ENCODE assay signal across 1 cellular context in the genomic region with DNA sequence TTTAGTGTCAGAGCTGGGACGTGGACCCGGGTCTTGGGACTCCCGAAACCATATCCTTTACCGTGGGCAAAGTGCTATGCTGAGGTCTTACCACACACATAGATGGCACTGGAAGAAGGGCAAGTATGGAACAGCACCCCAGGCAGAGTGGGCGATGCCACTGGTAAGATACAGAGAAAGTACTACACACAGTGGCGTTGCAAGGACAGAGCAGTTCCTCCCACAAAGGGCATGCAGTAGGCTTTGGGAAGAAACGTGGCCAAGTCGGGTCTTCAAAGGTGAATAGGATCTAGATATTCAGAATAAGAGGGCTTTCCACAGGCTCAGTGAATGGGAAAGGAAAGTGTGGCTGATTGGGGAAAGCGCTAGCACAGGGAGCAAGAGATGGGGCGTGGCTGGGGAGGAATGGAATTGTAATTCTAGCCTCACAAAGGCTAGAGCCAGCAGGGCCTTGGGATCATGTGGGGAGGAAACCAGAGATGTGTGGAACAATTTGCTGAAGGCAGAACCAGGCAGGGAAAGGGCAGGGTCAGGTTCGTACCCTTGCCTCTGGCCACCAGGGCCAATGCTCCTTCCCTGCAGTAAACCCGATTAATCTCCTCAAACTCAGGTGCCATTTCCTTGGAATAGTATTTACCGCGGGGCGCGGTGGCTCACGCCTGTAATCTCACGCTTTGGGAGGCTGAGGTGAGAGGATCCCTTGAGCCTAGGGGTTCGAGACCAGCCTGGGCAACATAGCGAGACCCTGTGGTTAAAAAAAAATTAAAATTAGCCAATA.
TF ChIP-seq lines count a peak whose summit lies in the region.

No MANE protein-coding gene starts in this region.

TF ChIP-seq in K562, 482 proteins besides CTCF, POLR2A, EP300 and RAD21 (continues in another document):
- TF ChIP-seq, protein P1, sequence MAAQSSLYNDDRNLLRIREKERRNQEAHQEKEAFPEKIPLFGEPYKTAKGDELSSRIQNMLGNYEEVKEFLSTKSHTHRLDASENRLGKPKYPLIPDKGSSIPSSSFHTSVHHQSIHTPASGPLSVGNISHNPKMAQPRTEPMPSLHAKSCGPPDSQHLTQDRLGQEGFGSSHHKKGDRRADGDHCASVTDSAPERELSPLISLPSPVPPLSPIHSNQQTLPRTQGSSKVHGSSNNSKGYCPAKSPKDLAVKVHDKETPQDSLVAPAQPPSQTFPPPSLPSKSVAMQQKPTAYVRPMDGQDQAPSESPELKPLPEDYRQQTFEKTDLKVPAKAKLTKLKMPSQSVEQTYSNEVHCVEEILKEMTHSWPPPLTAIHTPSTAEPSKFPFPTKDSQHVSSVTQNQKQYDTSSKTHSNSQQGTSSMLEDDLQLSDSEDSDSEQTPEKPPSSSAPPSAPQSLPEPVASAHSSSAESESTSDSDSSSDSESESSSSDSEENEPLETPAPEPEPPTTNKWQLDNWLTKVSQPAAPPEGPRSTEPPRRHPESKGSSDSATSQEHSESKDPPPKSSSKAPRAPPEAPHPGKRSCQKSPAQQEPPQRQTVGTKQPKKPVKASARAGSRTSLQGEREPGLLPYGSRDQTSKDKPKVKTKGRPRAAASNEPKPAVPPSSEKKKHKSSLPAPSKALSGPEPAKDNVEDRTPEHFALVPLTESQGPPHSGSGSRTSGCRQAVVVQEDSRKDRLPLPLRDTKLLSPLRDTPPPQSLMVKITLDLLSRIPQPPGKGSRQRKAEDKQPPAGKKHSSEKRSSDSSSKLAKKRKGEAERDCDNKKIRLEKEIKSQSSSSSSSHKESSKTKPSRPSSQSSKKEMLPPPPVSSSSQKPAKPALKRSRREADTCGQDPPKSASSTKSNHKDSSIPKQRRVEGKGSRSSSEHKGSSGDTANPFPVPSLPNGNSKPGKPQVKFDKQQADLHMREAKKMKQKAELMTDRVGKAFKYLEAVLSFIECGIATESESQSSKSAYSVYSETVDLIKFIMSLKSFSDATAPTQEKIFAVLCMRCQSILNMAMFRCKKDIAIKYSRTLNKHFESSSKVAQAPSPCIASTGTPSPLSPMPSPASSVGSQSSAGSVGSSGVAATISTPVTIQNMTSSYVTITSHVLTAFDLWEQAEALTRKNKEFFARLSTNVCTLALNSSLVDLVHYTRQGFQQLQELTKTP (IDR thresholded peaks at IDR 0.05; ENCODE audit: low read depth in 1 of 2, partially characterized antibody in 2 of 2) = no peak
- TF ChIP-seq, protein P2, sequence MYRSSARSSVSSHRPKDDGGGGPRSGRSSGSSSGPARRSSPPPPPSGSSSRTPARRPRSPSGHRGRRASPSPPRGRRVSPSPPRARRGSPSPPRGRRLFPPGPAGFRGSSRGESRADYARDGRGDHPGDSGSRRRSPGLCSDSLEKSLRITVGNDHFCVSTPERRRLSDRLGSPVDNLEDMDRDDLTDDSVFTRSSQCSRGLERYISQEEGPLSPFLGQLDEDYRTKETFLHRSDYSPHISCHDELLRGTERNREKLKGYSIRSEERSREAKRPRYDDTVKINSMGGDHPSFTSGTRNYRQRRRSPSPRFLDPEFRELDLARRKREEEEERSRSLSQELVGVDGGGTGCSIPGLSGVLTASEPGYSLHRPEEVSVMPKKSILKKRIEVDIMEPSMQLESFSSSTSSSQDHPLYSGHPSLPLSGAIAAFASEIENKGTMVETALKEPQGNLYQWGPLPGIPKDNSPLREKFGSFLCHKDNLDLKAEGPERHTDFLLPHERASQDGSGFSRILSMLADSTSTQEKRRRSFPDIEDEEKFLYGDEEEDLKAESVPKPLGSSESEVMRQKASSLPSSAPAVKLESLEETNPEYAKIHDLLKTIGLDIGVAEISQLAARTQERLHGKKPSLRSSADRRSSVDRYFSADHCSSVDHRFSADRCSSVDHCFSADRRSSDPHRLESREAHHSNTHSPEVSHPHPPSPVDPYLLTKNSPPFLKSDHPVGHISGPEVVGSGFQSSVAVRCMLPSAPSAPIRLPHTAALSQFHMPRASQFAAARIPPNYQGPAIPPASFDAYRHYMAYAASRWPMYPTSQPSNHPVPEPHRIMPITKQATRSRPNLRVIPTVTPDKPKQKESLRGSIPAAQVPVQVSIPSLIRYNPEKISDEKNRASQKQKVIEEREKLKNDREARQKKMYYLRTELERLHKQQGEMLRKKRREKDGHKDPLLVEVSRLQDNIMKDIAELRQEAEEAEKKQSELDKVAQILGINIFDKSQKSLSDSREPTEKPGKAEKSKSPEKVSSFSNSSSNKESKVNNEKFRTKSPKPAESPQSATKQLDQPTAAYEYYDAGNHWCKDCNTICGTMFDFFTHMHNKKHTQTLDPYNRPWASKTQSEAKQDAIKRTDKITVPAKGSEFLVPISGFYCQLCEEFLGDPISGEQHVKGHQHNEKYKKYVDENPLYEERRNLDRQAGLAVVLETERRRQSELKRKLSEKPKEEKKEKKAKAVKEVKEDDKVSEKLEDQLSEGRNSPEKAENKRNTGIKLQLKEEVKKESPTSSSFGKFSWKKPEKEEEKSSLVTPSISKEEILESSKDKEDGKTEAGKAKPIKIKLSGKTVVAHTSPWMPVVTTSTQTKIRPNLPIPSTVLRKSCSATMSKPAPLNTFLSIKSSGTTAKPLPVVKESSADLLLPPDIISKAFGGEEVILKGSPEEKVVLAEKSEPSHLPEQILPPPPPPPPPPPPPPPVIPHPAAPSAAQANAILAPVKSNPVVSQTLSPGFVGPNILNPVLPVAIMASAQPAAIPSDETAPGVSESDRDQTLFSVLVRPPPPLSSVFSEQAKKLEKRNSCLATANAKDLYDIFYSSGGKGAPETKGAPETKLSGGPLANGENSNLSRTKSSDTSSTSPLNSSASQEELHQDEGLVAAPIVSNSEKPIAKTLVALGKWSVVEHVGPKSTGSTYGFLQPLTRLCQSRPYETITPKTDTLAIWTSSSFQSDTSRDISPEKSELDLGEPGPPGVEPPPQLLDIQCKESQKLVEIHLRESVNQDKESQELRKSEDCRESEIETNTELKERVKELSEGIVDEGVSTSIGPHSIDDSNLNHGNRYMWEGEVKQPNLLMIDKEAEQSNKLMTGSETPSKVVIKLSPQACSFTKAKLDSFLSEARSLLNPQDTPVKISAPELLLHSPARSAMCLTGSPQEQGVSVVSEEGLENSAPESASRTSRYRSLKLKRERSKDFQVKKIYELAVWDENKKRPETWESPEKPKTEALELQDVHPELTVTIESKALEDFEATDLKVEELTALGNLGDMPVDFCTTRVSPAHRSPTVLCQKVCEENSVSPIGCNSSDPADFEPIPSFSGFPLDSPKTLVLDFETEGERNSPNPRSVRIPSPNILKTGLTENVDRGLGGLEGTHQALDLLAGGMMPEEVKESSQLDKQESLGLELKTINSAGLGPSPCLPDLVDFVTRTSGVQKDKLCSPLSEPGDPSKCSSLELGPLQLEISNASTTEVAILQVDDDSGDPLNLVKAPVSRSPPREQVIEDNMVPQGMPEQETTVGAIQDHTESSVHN (IDR thresholded peaks at IDR 0.05; ENCODE audit: borderline replicate concordance in 1 of 2, low read depth in 1 of 2) = no peak
- TF ChIP-seq ELF1 (tag; IDR thresholded peaks at IDR 0.05) (no peak), ZNF764 (CRISPR knock-in tag; IDR thresholded peaks at IDR 0.05; ENCODE audit: low read depth) (no peak), NCOA4 (IDR thresholded peaks at IDR 0.05; ENCODE audit: partially characterized antibody) (no peak), EHMT2 (IDR thresholded peaks at IDR 0.05) (no peak), ILF3 (IDR thresholded peaks at IDR 0.05; ENCODE audit: borderline replicate concordance) (no peak), TAF1 (IDR thresholded peaks at IDR 0.05; ENCODE audit: control insufficient read depth, extremely low read depth, insufficient read depth, low read length, severe bottlenecking) (no peak), KHSRP (IDR thresholded peaks at IDR 0.05) (no peak), L3MBTL2 (IDR thresholded peaks at IDR 0.05) (peak; percentile 45; the same call in 1 of the 2 replicates), SREBF2 (CRISPR knock-in tag; IDR thresholded peaks at IDR 0.05) (no peak), NFXL1 (CRISPR knock-in tag; IDR thresholded peaks at IDR 0.05) (no peak), FOSL1 (tag; conservative IDR thresholded peaks at IDR 0.05) (no peak), LEF1 (IDR thresholded peaks at IDR 0.05) (no peak), ZNF717 (CRISPR knock-in tag; IDR thresholded peaks at IDR 0.05) (no peak), SIN3B (IDR thresholded peaks at IDR 0.05; ENCODE audit: low read depth) (no peak), ZNF165 (CRISPR knock-in tag; IDR thresholded peaks at IDR 0.05; ENCODE audit: borderline replicate concordance) (0 out of 2 replicates have a peak, but pooled peaks have one; percentile 6), ZNF445 (CRISPR knock-in tag; IDR thresholded peaks at IDR 0.05; ENCODE audit: low read depth) (no peak), SMARCE1 (IDR thresholded peaks at IDR 0.05) (no peak), FOXJ2 (tag; IDR thresholded peaks at IDR 0.05) (no peak), ATF1 (CRISPR knock-in tag; IDR thresholded peaks at IDR 0.05) (no peak), ATF1 (tag; IDR thresholded peaks at IDR 0.05) (no peak), RAD51 (IDR thresholded peaks at IDR 0.05; ENCODE audit: borderline replicate concordance, low read depth) (no peak), RBBP5 (IDR thresholded peaks at IDR 0.05; ENCODE audit: borderline replicate concordance, insufficient read depth, low read length, poor library complexity, severe bottlenecking) (no peak)
- TF ChIP-seq, protein P3, sequence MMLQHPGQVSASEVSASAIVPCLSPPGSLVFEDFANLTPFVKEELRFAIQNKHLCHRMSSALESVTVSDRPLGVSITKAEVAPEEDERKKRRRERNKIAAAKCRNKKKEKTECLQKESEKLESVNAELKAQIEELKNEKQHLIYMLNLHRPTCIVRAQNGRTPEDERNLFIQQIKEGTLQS (IDR thresholded peaks at IDR 0.05) = no peak
- TF ChIP-seq, protein P3 (CRISPR knock-in tag; conservative IDR thresholded peaks at IDR 0.05) = no peak
- TF ChIP-seq, protein P4, sequence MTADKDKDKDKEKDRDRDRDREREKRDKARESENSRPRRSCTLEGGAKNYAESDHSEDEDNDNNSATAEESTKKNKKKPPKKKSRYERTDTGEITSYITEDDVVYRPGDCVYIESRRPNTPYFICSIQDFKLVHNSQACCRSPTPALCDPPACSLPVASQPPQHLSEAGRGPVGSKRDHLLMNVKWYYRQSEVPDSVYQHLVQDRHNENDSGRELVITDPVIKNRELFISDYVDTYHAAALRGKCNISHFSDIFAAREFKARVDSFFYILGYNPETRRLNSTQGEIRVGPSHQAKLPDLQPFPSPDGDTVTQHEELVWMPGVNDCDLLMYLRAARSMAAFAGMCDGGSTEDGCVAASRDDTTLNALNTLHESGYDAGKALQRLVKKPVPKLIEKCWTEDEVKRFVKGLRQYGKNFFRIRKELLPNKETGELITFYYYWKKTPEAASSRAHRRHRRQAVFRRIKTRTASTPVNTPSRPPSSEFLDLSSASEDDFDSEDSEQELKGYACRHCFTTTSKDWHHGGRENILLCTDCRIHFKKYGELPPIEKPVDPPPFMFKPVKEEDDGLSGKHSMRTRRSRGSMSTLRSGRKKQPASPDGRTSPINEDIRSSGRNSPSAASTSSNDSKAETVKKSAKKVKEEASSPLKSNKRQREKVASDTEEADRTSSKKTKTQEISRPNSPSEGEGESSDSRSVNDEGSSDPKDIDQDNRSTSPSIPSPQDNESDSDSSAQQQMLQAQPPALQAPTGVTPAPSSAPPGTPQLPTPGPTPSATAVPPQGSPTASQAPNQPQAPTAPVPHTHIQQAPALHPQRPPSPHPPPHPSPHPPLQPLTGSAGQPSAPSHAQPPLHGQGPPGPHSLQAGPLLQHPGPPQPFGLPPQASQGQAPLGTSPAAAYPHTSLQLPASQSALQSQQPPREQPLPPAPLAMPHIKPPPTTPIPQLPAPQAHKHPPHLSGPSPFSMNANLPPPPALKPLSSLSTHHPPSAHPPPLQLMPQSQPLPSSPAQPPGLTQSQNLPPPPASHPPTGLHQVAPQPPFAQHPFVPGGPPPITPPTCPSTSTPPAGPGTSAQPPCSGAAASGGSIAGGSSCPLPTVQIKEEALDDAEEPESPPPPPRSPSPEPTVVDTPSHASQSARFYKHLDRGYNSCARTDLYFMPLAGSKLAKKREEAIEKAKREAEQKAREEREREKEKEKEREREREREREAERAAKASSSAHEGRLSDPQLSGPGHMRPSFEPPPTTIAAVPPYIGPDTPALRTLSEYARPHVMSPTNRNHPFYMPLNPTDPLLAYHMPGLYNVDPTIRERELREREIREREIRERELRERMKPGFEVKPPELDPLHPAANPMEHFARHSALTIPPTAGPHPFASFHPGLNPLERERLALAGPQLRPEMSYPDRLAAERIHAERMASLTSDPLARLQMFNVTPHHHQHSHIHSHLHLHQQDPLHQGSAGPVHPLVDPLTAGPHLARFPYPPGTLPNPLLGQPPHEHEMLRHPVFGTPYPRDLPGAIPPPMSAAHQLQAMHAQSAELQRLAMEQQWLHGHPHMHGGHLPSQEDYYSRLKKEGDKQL (CRISPR knock-in tag; IDR thresholded peaks at IDR 0.05; ENCODE audit: borderline replicate concordance) = no peak
- TF ChIP-seq, protein P5, sequence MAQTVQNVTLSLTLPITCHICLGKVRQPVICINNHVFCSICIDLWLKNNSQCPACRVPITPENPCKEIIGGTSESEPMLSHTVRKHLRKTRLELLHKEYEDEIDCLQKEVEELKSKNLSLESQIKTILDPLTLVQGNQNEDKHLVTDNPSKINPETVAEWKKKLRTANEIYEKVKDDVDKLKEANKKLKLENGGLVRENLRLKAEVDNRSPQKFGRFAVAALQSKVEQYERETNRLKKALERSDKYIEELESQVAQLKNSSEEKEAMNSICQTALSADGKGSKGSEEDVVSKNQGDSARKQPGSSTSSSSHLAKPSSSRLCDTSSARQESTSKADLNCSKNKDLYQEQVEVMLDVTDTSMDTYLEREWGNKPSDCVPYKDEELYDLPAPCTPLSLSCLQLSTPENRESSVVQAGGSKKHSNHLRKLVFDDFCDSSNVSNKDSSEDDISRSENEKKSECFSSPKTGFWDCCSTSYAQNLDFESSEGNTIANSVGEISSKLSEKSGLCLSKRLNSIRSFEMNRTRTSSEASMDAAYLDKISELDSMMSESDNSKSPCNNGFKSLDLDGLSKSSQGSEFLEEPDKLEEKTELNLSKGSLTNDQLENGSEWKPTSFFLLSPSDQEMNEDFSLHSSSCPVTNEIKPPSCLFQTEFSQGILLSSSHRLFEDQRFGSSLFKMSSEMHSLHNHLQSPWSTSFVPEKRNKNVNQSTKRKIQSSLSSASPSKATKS (CRISPR knock-in tag; IDR thresholded peaks at IDR 0.05) = no peak
- TF ChIP-seq, protein P6, sequence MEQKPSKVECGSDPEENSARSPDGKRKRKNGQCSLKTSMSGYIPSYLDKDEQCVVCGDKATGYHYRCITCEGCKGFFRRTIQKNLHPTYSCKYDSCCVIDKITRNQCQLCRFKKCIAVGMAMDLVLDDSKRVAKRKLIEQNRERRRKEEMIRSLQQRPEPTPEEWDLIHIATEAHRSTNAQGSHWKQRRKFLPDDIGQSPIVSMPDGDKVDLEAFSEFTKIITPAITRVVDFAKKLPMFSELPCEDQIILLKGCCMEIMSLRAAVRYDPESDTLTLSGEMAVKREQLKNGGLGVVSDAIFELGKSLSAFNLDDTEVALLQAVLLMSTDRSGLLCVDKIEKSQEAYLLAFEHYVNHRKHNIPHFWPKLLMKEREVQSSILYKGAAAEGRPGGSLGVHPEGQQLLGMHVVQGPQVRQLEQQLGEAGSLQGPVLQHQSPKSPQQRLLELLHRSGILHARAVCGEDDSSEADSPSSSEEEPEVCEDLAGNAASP (IDR thresholded peaks at IDR 0.05) = no peak
- TF ChIP-seq, protein P7, sequence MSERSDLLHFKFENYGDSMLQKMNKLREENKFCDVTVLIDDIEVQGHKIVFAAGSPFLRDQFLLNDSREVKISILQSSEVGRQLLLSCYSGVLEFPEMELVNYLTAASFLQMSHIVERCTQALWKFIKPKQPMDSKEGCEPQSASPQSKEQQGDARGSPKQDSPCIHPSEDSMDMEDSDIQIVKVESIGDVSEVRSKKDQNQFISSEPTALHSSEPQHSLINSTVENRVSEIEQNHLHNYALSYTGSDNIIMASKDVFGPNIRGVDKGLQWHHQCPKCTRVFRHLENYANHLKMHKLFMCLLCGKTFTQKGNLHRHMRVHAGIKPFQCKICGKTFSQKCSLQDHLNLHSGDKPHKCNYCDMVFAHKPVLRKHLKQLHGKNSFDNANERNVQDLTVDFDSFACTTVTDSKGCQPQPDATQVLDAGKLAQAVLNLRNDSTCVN (CRISPR knock-in tag; IDR thresholded peaks at IDR 0.05) = no peak
